In the genomic region with DNA sequence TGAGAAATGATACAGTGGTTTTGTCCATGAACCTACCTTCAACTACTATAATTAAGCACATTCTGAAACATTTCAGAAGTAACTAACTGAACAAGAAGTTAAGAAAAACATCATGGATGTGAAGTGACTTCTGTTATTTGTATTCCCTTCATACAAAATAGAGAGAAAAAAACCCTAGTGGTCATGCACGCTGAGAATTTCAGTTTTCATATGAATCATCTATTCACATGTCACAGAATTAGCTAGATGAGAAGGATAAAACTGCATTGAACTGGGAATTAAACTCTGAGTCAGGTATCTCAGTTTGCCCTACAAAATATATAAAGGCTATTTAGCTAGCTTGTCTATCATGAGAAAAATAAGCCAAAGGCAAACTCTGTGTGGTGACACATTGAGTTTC, we compare ENCODE assay signal across 21 cellular contexts.
DNase-seq lines count a peak whose midpoint lies in the region; ATAC-seq and TF ChIP-seq lines count a peak whose summit lies in the region.
"Had no signal": no experiment of that assay in that cellular context is flagged by ENCODE, and none has a peak within 500 bp of the region (broad histone marks: within the 10 kb centered on the region; RNA-seq: fewer than 3 reads in every experiment).

No MANE protein-coding gene starts in this region.

- TF ChIP-seq CTCF in GM13977 (IDR thresholded peaks at IDR 0.05; ENCODE audit: extremely low read depth, insufficient read depth, missing control alignments) = no peak
- no peak for TF ChIP-seq CTCF in right atrium auricular region (IDR thresholded peaks at IDR 0.05)
- TF ChIP-seq CTCF in Caco-2 (IDR thresholded peaks at IDR 0.05; ENCODE audit: insufficient read depth in 1 of 2, low read depth in 1 of 2, low read length in 1 of 2, severe bottlenecking in 1 of 2, unreplicated experiment in 1 of 2) = no peak

- H3K27me3 Mint-ChIP-seq in Caco-2 (ENCODE audit: insufficient read depth, unreplicated experiment) = peaks cover 2% of the 10 kb centered on the region
- H3K27me3 Mint-ChIP-seq in activated CD4-positive, alpha-beta T cell treated with anti-CD3 and anti-CD28 coated beads, Interleukin-2, amount 10 ng/mL, durations not matched to agents 24 days and 14 days = no peaks in the 10 kb centered on the region
- H3K27me3 Mint-ChIP-seq: activated CD4-positive, alpha-beta memory T cell treated with anti-CD3 and anti-CD28 coated beads, Interleukin-2, amount 10 ng/mL, durations not matched to agents 7 days and 5 days; IgD-negative memory B cell had no signal

- no peaks in the 10 kb centered on the region for H3K9me3 Mint-ChIP-seq in Caco-2 (ENCODE audit: unreplicated experiment)
- H3K9me3 Mint-ChIP-seq in activated CD4-positive, alpha-beta T cell treated with anti-CD3 and anti-CD28 coated beads, Interleukin-2, amount 10 ng/mL, durations not matched to agents 24 days and 14 days = no peaks in the 10 kb centered on the region

- H3K9me3 ChIP-seq in right atrium auricular region (no peaks in the 10 kb centered on the region), Caco-2 (no peaks in the 10 kb centered on the region)

- H3K4me3 ChIP-seq in right atrium auricular region (no peak overlapping the region), Caco-2 (ENCODE audit: low read depth, low read length) (no peak overlapping the region)

- peak; percentile 92 for ATAC-seq in GM21360 (IDR thresholded peaks at IDR 0.05; ENCODE audit: unreplicated experiment)
- ATAC-seq in HG02870 (IDR thresholded peaks at IDR 0.05; ENCODE audit: unreplicated experiment) = peak; percentile 93
- peak; percentile 84 for ATAC-seq in HG03457 (IDR thresholded peaks at IDR 0.05; ENCODE audit: unreplicated experiment)

- CTCF ChIA-PET in Caco-2 (lab: Charles Lee) = no interaction called here

- H3K4me1 ChIP-seq in right atrium auricular region (no peaks in the 10 kb centered on the region), Caco-2 (no peaks in the 10 kb centered on the region)

- in situ Hi-C loops in GM13977 (cut with MboI; ENCODE audit: low pct_unique_long_range_greater_than_20kb, low sequenced_read_pairs, unreplicated experiment) = no loop called here

- BruUV-seq in Caco-2 (replicated peaks; lab: Mats Ljungman, UMichigan) = no TSS peak

- no peaks in the 10 kb centered on the region for H3K27me3 ChIP-seq in right atrium auricular region
- H3K27me3 ChIP-seq in Caco-2 (replicated peaks; ENCODE audit: control insufficient read depth, insufficient read depth, low read length) = no peaks in the 10 kb centered on the region

- intact Hi-C loops in Caco-2 (cut with micrococcal nuclease; ENCODE audit: unreplicated experiment) = no loop called here
- intact Hi-C loops in activated CD4-positive, alpha-beta T cell treated with anti-CD3 and anti-CD28 coated beads, Interleukin-2, amount 10 ng/mL, durations not matched to agents 24 days and 14 days (cut with micrococcal nuclease) = no loop called here

- H3K27ac ChIP-seq in right atrium auricular region = no peak overlapping the region

- H3K36me3 ChIP-seq in right atrium auricular region (no peaks in the 10 kb centered on the region), Caco-2 (ENCODE audit: control insufficient read depth, insufficient read depth, low read length) (no peaks in the 10 kb centered on the region)

- no peaks in the 10 kb centered on the region for H3K4me1 Mint-ChIP-seq in Caco-2 (ENCODE audit: low read depth, unreplicated experiment)
- no peaks in the 10 kb centered on the region for H3K4me1 Mint-ChIP-seq in activated CD4-positive, alpha-beta T cell treated with anti-CD3 and anti-CD28 coated beads, Interleukin-2, amount 10 ng/mL, durations not matched to agents 24 days and 14 days
- H3K4me1 Mint-ChIP-seq: activated CD4-positive, alpha-beta memory T cell treated with anti-CD3 and anti-CD28 coated beads, Interleukin-2, amount 10 ng/mL, durations not matched to agents 7 days and 5 days; IgD-negative memory B cell; immature natural killer cell had no signal

- DNase-seq in GM13977 (ENCODE audit: low spot score) (peak; percentile 15), right atrium auricular region (ENCODE audit: low spot score) (no peak), H4 (ENCODE audit: low spot score) (no peak), Caco-2 (no peak)
- no peak for DNase-seq in activated CD4-positive, alpha-beta T cell treated with anti-CD3 and anti-CD28 coated beads, Interleukin-2, amount 10 ng/mL, durations not matched to agents 24 days and 14 days
- DNase-seq: activated CD4-positive, alpha-beta memory T cell treated with anti-CD3 and anti-CD28 coated beads, Interleukin-2, amount 10 ng/mL, durations not matched to agents 7 days and 5 days; activated effector memory CD4-positive, alpha-beta T cell treated with Interleukin-2 at 50 U/mL for 16 hours; DMS 273 treated with DMSO at 0.1 percent for 48 hours; HCEC 1CT; immature natural killer cell; midbrain; NCI-H1417; NCI-H69; posterior cingulate gyrus; Right ventricle myocardium superior; stimulated activated CD4-positive, alpha-beta T cell treated with anti-CD3 and anti-CD28 coated beads, Interleukin-1b, Interleukin-23, amount 100 ng/mL, for 48 hours; T-helper 9 cell had no signal

- H3K36me3 Mint-ChIP-seq in Caco-2 (ENCODE audit: insufficient read depth, unreplicated experiment) = no peaks in the 10 kb centered on the region
- H3K36me3 Mint-ChIP-seq in activated CD4-positive, alpha-beta T cell treated with anti-CD3 and anti-CD28 coated beads, Interleukin-2, amount 10 ng/mL, durations not matched to agents 24 days and 14 days (ENCODE audit: low read depth) = no peaks in the 10 kb centered on the region
- H3K36me3 Mint-ChIP-seq: IgD-negative memory B cell, immature natural killer cell had no signal

- POLR2A ChIA-PET in Caco-2 (lab: Charles Lee) = no interaction called here

- no peak overlapping the region for H3K4me3 Mint-ChIP-seq in Caco-2 (ENCODE audit: unreplicated experiment)
- H3K4me3 Mint-ChIP-seq in activated CD4-positive, alpha-beta T cell treated with anti-CD3 and anti-CD28 coated beads, Interleukin-2, amount 10 ng/mL, durations not matched to agents 24 days and 14 days = no peak overlapping the region
- H3K4me3 Mint-ChIP-seq: activated CD4-positive, alpha-beta memory T cell treated with anti-CD3 and anti-CD28 coated beads, Interleukin-2, amount 10 ng/mL, durations not matched to agents 7 days and 5 days; IgD-negative memory B cell; immature natural killer cell had no signal

- H3K27ac Mint-ChIP-seq in Caco-2 (ENCODE audit: unreplicated experiment) = no peak overlapping the region
- no peak overlapping the region for H3K27ac Mint-ChIP-seq in activated CD4-positive, alpha-beta T cell treated with anti-CD3 and anti-CD28 coated beads, Interleukin-2, amount 10 ng/mL, durations not matched to agents 24 days and 14 days
- H3K27ac Mint-ChIP-seq: activated CD4-positive, alpha-beta memory T cell treated with anti-CD3 and anti-CD28 coated beads, Interleukin-2, amount 10 ng/mL, durations not matched to agents 7 days and 5 days; IgD-negative memory B cell; immature natural killer cell had no signal
